Comparison of ENCODE assay signal across 12 cellular contexts in the genomic region with DNA sequence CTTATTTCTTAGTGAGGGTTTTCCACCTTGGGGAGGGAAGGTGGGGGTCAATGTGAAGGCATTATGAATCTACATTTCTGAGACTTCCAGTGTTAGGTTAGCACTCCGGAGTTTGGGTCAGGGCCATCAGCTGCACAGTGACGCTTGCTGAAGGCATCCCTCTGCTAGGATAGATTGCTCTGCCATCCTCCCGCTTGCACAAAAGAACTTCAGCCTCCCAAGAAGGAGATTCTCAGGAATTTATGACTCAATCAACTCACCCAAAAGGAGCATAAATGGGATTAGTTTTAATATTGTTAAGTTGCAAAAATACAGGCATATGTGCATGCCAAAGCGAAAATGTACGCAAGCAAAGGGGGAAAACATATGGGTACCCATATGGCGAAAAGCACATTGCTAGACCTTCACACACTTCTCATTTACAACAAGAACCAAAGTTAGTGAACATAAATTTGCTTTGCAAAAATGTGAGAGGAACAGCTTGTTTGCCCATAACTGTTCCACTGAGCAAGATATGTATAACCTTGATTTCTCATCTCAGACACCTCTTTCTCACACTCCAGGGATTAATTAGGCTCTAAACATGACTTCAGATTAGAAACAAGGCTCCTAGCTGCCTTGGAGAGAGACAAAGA.
"Had no signal": no experiment of that assay in that cellular context is flagged by ENCODE, and none has a peak within 500 bp of the region (broad histone marks: within the 10 kb centered on the region; RNA-seq: fewer than 3 reads in every experiment).

No MANE protein-coding gene starts in this region.

- DNase-seq: activated CD4-positive, alpha-beta T cell treated with anti-CD3 and anti-CD28 coated beads for 1 hour; activated CD4-positive, alpha-beta T cell treated with anti-CD3 and anti-CD28 coated beads, Interleukin-2, amount 50 U/mL, for 48 hours; activated gamma-delta T cell treated with Interleukin-2 at 50 U/mL for 16 hours; caudate nucleus; left lung; nephron progenitor cell; occipital lobe; stimulated activated CD8-positive, alpha-beta memory T cell treated with anti-CD3 and anti-CD28 coated beads, Interleukin-4, amount 100 ng/mL, for 48 hours; stimulated activated naive CD4-positive, alpha-beta T cell; T-helper 2 cell; thyroid gland; WERI-Rb-1 had no signal
